17 cellular contexts compared by ENCODE assay signal in genomic region chr11:99534812-99535211, GRCh38.
A peak's percentile ranks its signal among the peaks of the same experiment; 100 is the strongest.
DNase-seq lines count a peak whose midpoint lies in the region; ATAC-seq and TF ChIP-seq lines count a peak whose summit lies in the region.
"Had no signal": no experiment of that assay in that cellular context is flagged by ENCODE, and none has a peak within 500 bp of the region (broad histone marks: within the 10 kb centered on the region; RNA-seq: fewer than 3 reads in every experiment).

No MANE protein-coding gene starts in this region.

- no peaks in the 10 kb centered on the region for H3K4me1 ChIP-seq in RWPE2 (ENCODE audit: insufficient read depth, poor library complexity, severe bottlenecking)
- H3K4me1 ChIP-seq: parathyroid adenoma, uterus had no signal

- no peak overlapping the region for H3K4me3 ChIP-seq in RWPE2 (ENCODE audit: severe bottlenecking)
- H3K4me3 ChIP-seq: cardiac muscle cell, uterus had no signal

- DNase-seq in ELR (ENCODE audit: low read depth) (peak; percentile 78), RWPE2 (ENCODE audit: low spot score) (no peak), middle frontal gyrus (ENCODE audit: extremely low spot score, low spot score) (no peak), NCI-H748 (lab: John Stamatoyannopoulos, UW; ENCODE audit: unreplicated experiment) (no peak), A172 (ENCODE audit: low spot score) (no peak)
- DNase-seq: activated CD4-positive, alpha-beta memory T cell treated with anti-CD3 and anti-CD28 coated beads, Interleukin-2, amount 10 ng/mL, durations not matched to agents 7 days and 5 days; activated effector memory CD4-positive, alpha-beta T cell treated with Interleukin-2 at 50 U/mL for 16 hours; erythroblast; NCI-H345; T1000; uterus had no signal

- no peak for TF ChIP-seq CTCF in RWPE2 (IDR thresholded peaks at IDR 0.05; ENCODE audit: poor library complexity, severe bottlenecking)

- ATAC-seq in GM19467 (IDR thresholded peaks at IDR 0.05; ENCODE audit: unreplicated experiment) (peak; percentile 60), HG03097 (IDR thresholded peaks at IDR 0.05; ENCODE audit: low FRiP score, unreplicated experiment) (peak; percentile 50), RWPE2 (ENCODE audit: low read depth) (peak; percentile 46; the same call in 1 of the 3 replicates), GM21576 (IDR thresholded peaks at IDR 0.05; ENCODE audit: unreplicated experiment) (no peak)
- ATAC-seq: Panc1 had no signal

- no peaks in the 10 kb centered on the region for H3K36me3 ChIP-seq in RWPE2 (ENCODE audit: low read depth)
- H3K36me3 ChIP-seq: cardiac muscle cell, uterus had no signal

- no peak overlapping the region for H3K27ac ChIP-seq in RWPE2 (ENCODE audit: poor library complexity, severe bottlenecking)
- H3K27ac ChIP-seq: cardiac muscle cell, parathyroid adenoma, uterus had no signal

- H3K9me3 ChIP-seq in RWPE2 (ENCODE audit: severe bottlenecking): no peaks in the 10 kb centered on the region
- H3K9me3 ChIP-seq: uterus had no signal

- peaks cover 29% of the 10 kb centered on the region for H3K27me3 ChIP-seq in RWPE2 (ENCODE audit: insufficient read depth, poor library complexity, severe bottlenecking)
- H3K27me3 ChIP-seq: cardiac muscle cell, uterus had no signal
